ENCODE assay signal across 21 cellular contexts in genomic region chr10:68047088-68047487, GRCh38. TPM values are rescaled to one million over a fixed set of nuclear protein-coding genes. Genes with fewer than 3 reads are reported as not detected.
DNase-seq lines count a peak whose midpoint lies in the region; ATAC-seq and TF ChIP-seq lines count a peak whose summit lies in the region.
"Had no signal": no experiment of that assay in that cellular context is flagged by ENCODE, and none has a peak within 500 bp of the region (broad histone marks: within the 10 kb centered on the region; RNA-seq: fewer than 3 reads in every experiment).

No MANE protein-coding gene starts in this region.

- CTCF ChIA-PET in CD8-positive, alpha-beta T cell (lab: Charles Lee): no interaction called here

- H3K4me3 ChIP-seq in CD8-positive, alpha-beta T cell (ENCODE audit: low read depth, low read length): no peak overlapping the region
- H3K4me3 ChIP-seq in endodermal cell (ENCODE audit: low read length): no peak overlapping the region
- H3K4me3 ChIP-seq in spleen: no peak overlapping the region
- H3K4me3 ChIP-seq: cardiac muscle cell, dorsolateral prefrontal cortex, SJSA1, stomach had no signal

- WGBS in endodermal cell (ENCODE audit: insufficient coverage in 1 of 2, insufficient read length in 1 of 2), 2 experiments: 83 to 100% methylated on average over 1 of the region's 1 CpG
- 65 to 83% (median 74%) methylated on average over 1 of the region's 1 CpG for WGBS in spleen, 5 donors

- no peaks in the 10 kb centered on the region for H3K27me3 Mint-ChIP-seq in CD8-positive, alpha-beta T cell (ENCODE audit: low read depth)
- H3K27me3 Mint-ChIP-seq in endodermal cell (ENCODE audit: insufficient read depth): no peaks in the 10 kb centered on the region
- H3K27me3 Mint-ChIP-seq: CD8-positive, alpha-beta memory T cell; type B pancreatic cell had no signal

- H3K36me3 ChIP-seq in CD8-positive, alpha-beta T cell (ENCODE audit: insufficient read depth, low read length): no peaks in the 10 kb centered on the region
- peaks cover 11% of the 10 kb centered on the region for H3K36me3 ChIP-seq in endodermal cell (ENCODE audit: control insufficient read depth, insufficient read depth, low read length)
- peaks cover 0 to 34% (median 8%) of the 10 kb centered on the region in 6 donors for H3K36me3 ChIP-seq in spleen

- H3K9me3 ChIP-seq in CD8-positive, alpha-beta T cell (ENCODE audit: low read length): no peaks in the 10 kb centered on the region
- H3K9me3 ChIP-seq in endodermal cell (ENCODE audit: control insufficient read depth, low read length): no peaks in the 10 kb centered on the region
- no peaks in the 10 kb centered on the region for H3K9me3 ChIP-seq in spleen
- H3K9me3 ChIP-seq: SJSA1, stomach had no signal

- H3K36me3 Mint-ChIP-seq in CD8-positive, alpha-beta T cell: peaks cover 12% of the 10 kb centered on the region
- peaks cover 29% of the 10 kb centered on the region for H3K36me3 Mint-ChIP-seq in endodermal cell (ENCODE audit: low read depth)

- POLR2A ChIA-PET in CD8-positive, alpha-beta T cell (lab: Charles Lee): no interaction called here

- no peak for TF ChIP-seq POLR2A in spleen (IDR thresholded peaks at IDR 0.05)

- H3K27ac ChIP-seq in CD8-positive, alpha-beta T cell (ENCODE audit: low read depth, low read length): no peak overlapping the region
- H3K27ac ChIP-seq in endodermal cell (ENCODE audit: low read depth, low read length) (no peak overlapping the region), spleen (no peak overlapping the region)
- H3K27ac ChIP-seq: cardiac muscle cell, dorsolateral prefrontal cortex, SJSA1, stomach had no signal

- intact Hi-C loops in CD8-positive, alpha-beta T cell (cut with DNase I, micrococcal nuclease): no loop called here
- intact Hi-C loops in spleen (cut with DNase I; ENCODE audit: low total_unique reads): no loop called here

- peaks cover 8% of the 10 kb centered on the region for H3K4me1 ChIP-seq in CD8-positive, alpha-beta T cell (ENCODE audit: insufficient read depth, low read length)
- H3K4me1 ChIP-seq in endodermal cell (ENCODE audit: control insufficient read depth, insufficient read depth, low read length) (no peaks in the 10 kb centered on the region), spleen (peaks cover 0 to 58% (median 9%) of the 10 kb centered on the region in 6 donors)

- H3K27ac Mint-ChIP-seq in CD8-positive, alpha-beta T cell: peak overlapping the region; percentile 20
- H3K27ac Mint-ChIP-seq in endodermal cell: peak overlapping the region; percentile 11
- H3K27ac Mint-ChIP-seq: type B pancreatic cell had no signal

- no peak overlapping the region for H3K9ac ChIP-seq in endodermal cell (ENCODE audit: extremely low read depth, low read length, poor library complexity, severe bottlenecking)

- no peak overlapping the region for H3K4me3 Mint-ChIP-seq in CD8-positive, alpha-beta T cell
- no peak overlapping the region for H3K4me3 Mint-ChIP-seq in endodermal cell
- H3K4me3 Mint-ChIP-seq: type B pancreatic cell had no signal

- H3K9me3 Mint-ChIP-seq in CD8-positive, alpha-beta T cell: no peaks in the 10 kb centered on the region
- H3K9me3 Mint-ChIP-seq in endodermal cell: peaks cover 5% of the 10 kb centered on the region
- H3K9me3 Mint-ChIP-seq: CD8-positive, alpha-beta memory T cell; type B pancreatic cell had no signal

- H3K4me1 Mint-ChIP-seq in CD8-positive, alpha-beta T cell (ENCODE audit: low read depth): peaks cover 46% of the 10 kb centered on the region
- H3K4me1 Mint-ChIP-seq in endodermal cell: peaks cover 18% of the 10 kb centered on the region

- TF ChIP-seq CTCF in CD8-positive, alpha-beta T cell (IDR thresholded peaks at IDR 0.05): no peak
- TF ChIP-seq CTCF in endodermal cell (conservative IDR thresholded peaks at IDR 0.05): no peak
- TF ChIP-seq CTCF in spleen (IDR thresholded peaks at IDR 0.05 in 8 of 11, conservative IDR thresholded peaks at IDR 0.05 in 3 of 11): no peak

- no peaks in the 10 kb centered on the region for H3K27me3 ChIP-seq in CD8-positive, alpha-beta T cell (ENCODE audit: insufficient read depth, low read length)
- H3K27me3 ChIP-seq in endodermal cell (ENCODE audit: control insufficient read depth, insufficient read depth, low read length, poor library complexity, severe bottlenecking): no peaks in the 10 kb centered on the region
- H3K27me3 ChIP-seq in spleen (replicated peaks in 1 of 7): no peaks in the 10 kb centered on the region
- H3K27me3 ChIP-seq: cardiac muscle cell, dorsolateral prefrontal cortex, SJSA1, stomach had no signal

- no peak for DNase-seq in CD8-positive, alpha-beta T cell
- DNase-seq in endodermal cell (no peak), cortex of kidney (lab: John Stamatoyannopoulos, UW) (no peak), LoVo (ENCODE audit: low spot score) (no peak), NCI-H2227 (lab: John Stamatoyannopoulos, UW; ENCODE audit: unreplicated experiment) (no peak), spleen (no peak)
- DNase-seq: CD8-positive, alpha-beta memory T cell; dorsolateral prefrontal cortex; glutamatergic neuron; left ventricle myocardium superior; NCI-H1417; NCI-H2171; stomach had no signal

- no peak for ATAC-seq in CD8-positive, alpha-beta T cell
- ATAC-seq in GM21447 (IDR thresholded peaks at IDR 0.05; ENCODE audit: unreplicated experiment) (peak; percentile 47), HG03135 (IDR thresholded peaks at IDR 0.05; ENCODE audit: unreplicated experiment) (peak; percentile 50)
- ATAC-seq: esophagus mucosa, left ventricle myocardium superior, Panc1, sciatic nerve had no signal

RNA-seq across cellular contexts. Expression of gene HERC4, which starts 28.0 kb away (rescaled TPM):
- total RNA-seq in CD8-positive, alpha-beta T cell: 10 to 100 TPM; 28.4 to 29.2 TPM
- 10 to 100 TPM; 53.8 to 60.1 TPM for total RNA-seq in endodermal cell
- 25.8 TPM for polyA plus RNA-seq in endodermal cell (2013, experiment 1 of 2)
- polyA plus RNA-seq in endodermal cell (2013, experiment 2 of 2): 23.9 TPM
- 100 to 1,000 TPM in 5 of 7 donors, 10 to 100 TPM in 2; 75.5 to 124 (median 104) TPM for total RNA-seq in spleen
- 10 to 100 TPM; 18.2 to 23.3 (median 19.5) TPM for polyA plus RNA-seq in spleen
